12 cellular contexts compared by ENCODE assay signal in genomic region chr2:101781730-101782426, GRCh38.
DNase-seq lines count a peak whose midpoint lies in the region; ATAC-seq, FAIRE-seq and TF ChIP-seq lines count a peak whose summit lies in the region.
"Had no signal": no experiment of that assay in that cellular context is flagged by ENCODE, and none has a peak within 500 bp of the region (broad histone marks: within the 10 kb centered on the region; RNA-seq: fewer than 3 reads in every experiment).

No MANE protein-coding gene starts in this region.

- H2AFZ ChIP-seq in HepG2 (ENCODE audit: low read length): no peak overlapping the region

- H3K4me3 Mint-ChIP-seq in activated naive CD4-positive, alpha-beta T cell treated with anti-CD3 and anti-CD28 coated beads for 36 hours: peak overlapping the region; percentile 38
- H3K4me3 Mint-ChIP-seq in chondrocyte (ENCODE audit: unreplicated experiment): no peak overlapping the region
- H3K4me3 Mint-ChIP-seq: central memory CD8-positive, alpha-beta T cell; natural killer cell treated with Interleukin-12 subunit alpha and Interleukin-12 subunit beta and Interleukin-15 and Interleukin-18, amount 100 ng/mL, for 72 hours; T-helper 2 cell treated with Interferon-gamma antibody and Interleukin-4, amounts not matched to agents 5 μg/mL and 100 μg/mL, for 36 hours had no signal

- peak; percentile 29 for DNase-seq in activated naive CD4-positive, alpha-beta T cell treated with anti-CD3 and anti-CD28 coated beads for 36 hours
- DNase-seq in activated naive CD4-positive, alpha-beta T cell treated with anti-CD3 and anti-CD28 coated beads, Interleukin-2, amount 50 U/mL, for 16 hours: no peak
- DNase-seq in NCI-H146 (lab: John Stamatoyannopoulos, UW): peak; percentile 84
- peak in 6 of 61 donors; percentile 9 to 46 (median 14) for DNase-seq in caudate nucleus (lab: John Stamatoyannopoulos, UW)
- DNase-seq in stimulated activated naive CD8-positive, alpha-beta T cell treated with anti-CD3 and anti-CD28 coated beads, Interleukin-15, Interleukin-2, amounts not matched to agents 100 U/mL and 50 U/mL, for 24 hours: no peak
- no peak for DNase-seq in HepG2 (ENCODE audit: low spot score)
- DNase-seq in activated CD8-positive, alpha-beta memory T cell treated with anti-CD3 and anti-CD28 coated beads, Interleukin-2, amount 50 U/mL, for 4 hours: no peak
- no peak for DNase-seq in chondrocyte (ENCODE audit: low spot score)
- DNase-seq: MM.1S had no signal

- no peak for TF ChIP-seq RAD21 in HepG2 (CRISPR knock-in tag; IDR thresholded peaks at IDR 0.05)

- H3K4me1 ChIP-seq in HepG2 (ENCODE audit: insufficient read depth, low read length): peaks cover 74% of the 10 kb centered on the region

- TF ChIP-seq POLR2A in HepG2 (IDR thresholded peaks at IDR 0.05; ENCODE audit: insufficient read depth in 1 of 2, low read depth in 2 of 2, low read length in 2 of 2): no peak

- H3K27me3 Mint-ChIP-seq in activated naive CD4-positive, alpha-beta T cell treated with anti-CD3 and anti-CD28 coated beads for 36 hours (ENCODE audit: low read depth): no peaks in the 10 kb centered on the region
- H3K27me3 Mint-ChIP-seq in chondrocyte (ENCODE audit: low read depth): no peaks in the 10 kb centered on the region
- H3K27me3 Mint-ChIP-seq: central memory CD8-positive, alpha-beta T cell; natural killer cell treated with Interleukin-12 subunit alpha and Interleukin-12 subunit beta and Interleukin-15 and Interleukin-18, amount 100 ng/mL, for 72 hours had no signal

- H3K4me1 Mint-ChIP-seq in activated naive CD4-positive, alpha-beta T cell treated with anti-CD3 and anti-CD28 coated beads for 36 hours (ENCODE audit: low read depth): peaks cover 87% of the 10 kb centered on the region
- peaks cover 58% of the 10 kb centered on the region for H3K4me1 Mint-ChIP-seq in chondrocyte (ENCODE audit: low read depth)

- CTCF ChIA-PET in activated naive CD4-positive, alpha-beta T cell treated with anti-CD3 and anti-CD28 coated beads for 36 hours (lab: Charles Lee): interaction anchor here (0.9 to 2.3 kb wide), 7 partner anchors 11 to 64 kb away, joined by 3 to 12 read pairs (median 4); no protein-coding TSS in a partner anchor
- CTCF ChIA-PET in HepG2 (lab: Yijun Ruan, JAX; ENCODE audit: low intra/inter-chr PET ratio, low total read pairs): no interaction called here

- H3K27ac Mint-ChIP-seq in activated naive CD4-positive, alpha-beta T cell treated with anti-CD3 and anti-CD28 coated beads for 36 hours: peak overlapping the region; percentile 26
- no peak overlapping the region for H3K27ac Mint-ChIP-seq in chondrocyte (ENCODE audit: unreplicated experiment)
- H3K27ac Mint-ChIP-seq: natural killer cell treated with Interleukin-12 subunit alpha and Interleukin-12 subunit beta and Interleukin-15 and Interleukin-18, amount 100 ng/mL, for 72 hours; T-helper 2 cell treated with Interferon-gamma antibody and Interleukin-4, amounts not matched to agents 5 μg/mL and 100 μg/mL, for 36 hours had no signal

- in situ Hi-C loops in HepG2 (cut with HindIII; ENCODE audit: extremely low pct_ligation_motif_present, low pct_unique_long_range_greater_than_20kb): no loop called here

- peaks cover 2% of the 10 kb centered on the region for H3K36me3 Mint-ChIP-seq in activated naive CD4-positive, alpha-beta T cell treated with anti-CD3 and anti-CD28 coated beads for 36 hours (ENCODE audit: low read depth)
- H3K36me3 Mint-ChIP-seq in chondrocyte (ENCODE audit: low read depth): peaks cover 2% of the 10 kb centered on the region

- ATAC-seq in stimulated activated naive CD8-positive, alpha-beta T cell treated with anti-CD3 and anti-CD28 coated beads, Interleukin-15, Interleukin-2, amounts not matched to agents 100 U/mL and 50 U/mL, for 24 hours: peak; percentile 40
- ATAC-seq in HepG2: no peak

- H3K79me2 ChIP-seq in HepG2 (ENCODE audit: insufficient read depth, low read length): peaks cover 98% of the 10 kb centered on the region

- POLR2A ChIA-PET in HepG2 (lab: Yijun Ruan, JAX): no interaction called here

- no peak overlapping the region for H3K4me2 ChIP-seq in HepG2 (ENCODE audit: low read depth, low read length)

- no peak for FAIRE-seq in HepG2 (lab: Jason Lieb, UNC)

- H3K9ac ChIP-seq in HepG2 (ENCODE audit: insufficient read depth, low read depth, low read length): no peak overlapping the region

- intact Hi-C loops in activated naive CD4-positive, alpha-beta T cell treated with anti-CD3 and anti-CD28 coated beads for 36 hours (cut with micrococcal nuclease): loop anchor here (2.0 kb wide), 2 partner anchors 17 to 75 kb away; no protein-coding TSS in a partner anchor
- intact Hi-C loops in HepG2 (cut with micrococcal nuclease; ENCODE audit: unreplicated experiment): no loop called here

- H3K27ac ChIP-seq in caudate nucleus (ENCODE audit: low read depth, low read length) (peak overlapping the region; percentile 33), HepG2 (ENCODE audit: extremely low read length, insufficient read depth, low read length) (no peak overlapping the region)

- H4K20me1 ChIP-seq in HepG2 (ENCODE audit: insufficient read depth, low read length): peaks cover 89% of the 10 kb centered on the region

- no peaks in the 10 kb centered on the region for H3K9me3 ChIP-seq in HepG2 (ENCODE audit: low read length)

- BruUV-seq in HepG2 (replicated peaks; lab: Mats Ljungman, UMichigan): no TSS peak

- peaks cover 6 to 19% of the 10 kb centered on the region in 2 experiments; a peak in 4 of 5 replicates for H3K36me3 ChIP-seq in HepG2 (replicated peaks in 1 of 2; ENCODE audit: control insufficient read depth in 1 of 2, insufficient read depth in 2 of 2, low read length in 2 of 2)

- H3K27me3 ChIP-seq in HepG2 (ENCODE audit: control insufficient read depth in 1 of 2, insufficient read depth in 2 of 2, low read length in 2 of 2): no peaks in the 10 kb centered on the region

- no peak for TF ChIP-seq CTCF in HepG2 (CRISPR knock-in tag; IDR thresholded peaks at IDR 0.05)
- TF ChIP-seq CTCF in chondrocyte (IDR thresholded peaks at IDR 0.05): no peak

- TF ChIP-seq EP300 in HepG2 (IDR thresholded peaks at IDR 0.05; ENCODE audit: low read depth in 2 of 2, low read length in 2 of 2) (no peak), HepG2 (CRISPR knock-in tag; IDR thresholded peaks at IDR 0.05; ENCODE audit: borderline replicate concordance) (no peak)

- WGBS in HepG2 (ENCODE audit: low lambda C conversion rate): 97% methylated on average over 8 of the region's 8 CpGs

- H3K4me3 ChIP-seq in HepG2 (replicated peaks in 1 of 3; ENCODE audit: insufficient read depth in 1 of 3, low read depth in 2 of 3, low read length in 3 of 3): no peak overlapping the region

- H3K9me3 Mint-ChIP-seq in activated naive CD4-positive, alpha-beta T cell treated with anti-CD3 and anti-CD28 coated beads for 36 hours: no peaks in the 10 kb centered on the region
- no peaks in the 10 kb centered on the region for H3K9me3 Mint-ChIP-seq in chondrocyte (ENCODE audit: low read depth)
- H3K9me3 Mint-ChIP-seq: central memory CD8-positive, alpha-beta T cell; natural killer cell treated with Interleukin-12 subunit alpha and Interleukin-12 subunit beta and Interleukin-15 and Interleukin-18, amount 100 ng/mL, for 72 hours; T-helper 2 cell treated with Interferon-gamma antibody and Interleukin-4, amounts not matched to agents 5 μg/mL and 100 μg/mL, for 36 hours had no signal

TF ChIP-seq in HepG2, 621 proteins besides CTCF, POLR2A, EP300 and RAD21:
- TF ChIP-seq ZNF121 (CRISPR knock-in tag; IDR thresholded peaks at IDR 0.05): no peak
- TF ChIP-seq PHB2 (IDR thresholded peaks at IDR 0.05; ENCODE audit: partially characterized antibody): no peak
- no peak for TF ChIP-seq RBM39 (IDR thresholded peaks at IDR 0.05; ENCODE audit: low read depth, low read length, poor library complexity, severe bottlenecking)
- TF ChIP-seq ZFP36L2 (CRISPR knock-in tag; IDR thresholded peaks at IDR 0.05): no peak
- TF ChIP-seq HMG20A (CRISPR knock-in tag; IDR thresholded peaks at IDR 0.05; ENCODE audit: borderline replicate concordance): no peak

Comparison
In these comparisons a context has a peak if more than half of its experiments do, and no peak if none do; other contexts are left out.
1. DNase-seq: peak in activated naive CD4-positive, alpha-beta T cell treated with anti-CD3 and anti-CD28 coated beads for 36 hours (single experiment) and NCI-H146 (single experiment); none in activated naive CD4-positive, alpha-beta T cell treated with anti-CD3 and anti-CD28 coated beads, Interleukin-2, amount 50 U/mL, for 16 hours (single experiment), stimulated activated naive CD8-positive, alpha-beta T cell treated with anti-CD3 and anti-CD28 coated beads, Interleukin-15, Interleukin-2, amounts not matched to agents 100 U/mL and 50 U/mL, for 24 hours (single experiment), HepG2 (single experiment), activated CD8-positive, alpha-beta memory T cell treated with anti-CD3 and anti-CD28 coated beads, Interleukin-2, amount 50 U/mL, for 4 hours (single experiment) and chondrocyte (single experiment).